In the genomic region with DNA sequence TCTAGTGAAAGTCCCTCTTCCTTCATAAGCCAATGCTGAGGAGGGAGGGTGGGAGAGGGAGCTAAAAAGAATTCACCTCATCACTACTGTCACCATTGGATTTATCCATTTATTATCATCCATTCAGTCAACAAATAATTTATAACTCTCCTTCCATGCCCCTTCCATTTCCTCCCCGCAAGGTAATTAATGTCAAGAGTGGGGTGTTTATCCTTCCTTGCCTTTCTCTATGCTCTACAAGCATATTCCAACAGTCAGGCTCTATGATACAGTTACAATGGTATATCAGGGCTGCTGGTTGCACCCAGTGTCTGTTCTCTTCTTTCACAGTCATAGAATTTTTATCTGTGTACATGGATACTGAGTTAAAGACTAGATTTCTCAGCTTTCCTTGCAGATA, we compare ENCODE assay signal across 33 cellular contexts.
"Had no signal": no experiment of that assay in that cellular context is flagged by ENCODE, and none has a peak within 500 bp of the region (broad histone marks: within the 10 kb centered on the region; RNA-seq: fewer than 3 reads in every experiment).

No MANE protein-coding gene starts in this region.

- H3K4me3 ChIP-seq: MG63 had no signal

- H3K9me3 ChIP-seq: MG63 had no signal

- DNase-seq: Karpas-422, Kasumi-1, MG63, MM.1S, MV-4-11, NCI-H1048, NCI-H1092, NCI-H1092 treated with DMSO at 0.1 percent for 48 hours, NCI-H1105, NCI-H1105 treated with DMSO at 0.1 percent for 48 hours, NCI-H1417 treated with DMSO at 0.1 percent for 48 hours, NCI-H1436, NCI-H1436 treated with DMSO at 0.1 percent for 48 hours, NCI-H146, NCI-H1694, NCI-H1694 treated with DMSO at 0.1 percent for 48 hours, NCI-H187, NCI-H187 treated with DMSO at 0.1 percent for 48 hours, NCI-H1930, NCI-H2029, NCI-H2029 treated with DMSO at 0.1 percent for 48 hours, NCI-H2081, NCI-H2081 treated with DMSO at 0.1 percent for 48 hours, NCI-H2107, NCI-H2171, NCI-H2171 treated with DMSO at 0.1 percent for 48 hours, NCI-H2227 treated with DMSO at 0.1 percent for 48 hours, NCI-H226, NCI-H345, NCI-H446, NCI-H446 treated with DMSO at 0.1 percent for 48 hours, NCI-H510A, NCI-H510A treated with DMSO at 0.1 percent for 48 hours had no signal

- H3K36me3 ChIP-seq: MG63 had no signal
